In the genomic region with DNA sequence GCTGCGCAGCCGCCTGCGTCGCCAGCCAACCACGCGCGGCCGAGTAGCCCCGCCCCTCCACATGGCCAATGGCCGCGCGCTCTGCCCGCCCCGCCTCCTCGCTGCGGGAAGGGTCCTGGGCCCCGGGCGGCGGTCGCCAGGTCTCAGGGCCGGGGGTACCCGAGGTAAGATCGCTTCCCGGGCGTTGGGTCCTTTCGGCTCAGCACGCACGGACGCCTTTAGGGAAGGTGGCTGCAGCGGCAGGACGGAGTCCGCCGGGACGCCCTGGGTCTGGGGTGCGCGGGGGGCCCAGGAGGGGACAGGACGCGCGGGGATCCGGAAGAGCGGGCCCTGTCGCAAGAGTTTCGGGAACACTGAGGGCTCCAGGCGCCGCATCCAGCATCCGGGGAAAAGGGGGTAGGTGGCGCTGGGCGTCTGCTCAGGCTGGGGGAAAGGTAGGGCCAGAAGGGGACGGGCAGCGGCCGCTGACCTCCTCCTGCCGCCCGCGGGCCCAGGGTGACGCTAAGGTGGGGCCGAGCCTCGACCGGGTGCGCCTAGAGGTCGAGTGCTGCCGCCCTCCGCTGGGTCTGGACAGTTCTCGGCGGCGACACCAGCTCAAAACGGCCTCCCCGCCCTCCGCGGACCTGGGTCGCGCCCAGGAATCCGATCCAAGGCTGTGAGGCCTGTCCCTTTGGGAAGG, we compare ENCODE assay signal across 1 cellular context.
TF ChIP-seq lines count a peak whose summit lies in the region.

Gene MAVS, plus strand, starts transcription at position 95 of the 679 bp plus-strand sequence. CDS start 7,791 bp downstream, outside the sequence.

TF ChIP-seq in HepG2, 621 proteins besides CTCF, POLR2A, EP300 and RAD21 (continued from another document and continues in another):
- TF ChIP-seq CHD4 (IDR thresholded peaks at IDR 0.05; ENCODE audit: borderline replicate concordance, low read length) (no peak), KLF9 (CRISPR knock-in tag; IDR thresholded peaks at IDR 0.05; ENCODE audit: low read depth) (no peak), PREB (CRISPR knock-in tag; IDR thresholded peaks at IDR 0.05) (no peak; the same call in 1 of the 2 replicates), SOX5 (CRISPR knock-in tag; IDR thresholded peaks at IDR 0.05; ENCODE audit: borderline replicate concordance) (0 out of 2 replicates have a peak, but pooled peaks have one; percentile 4), ZNF430 (CRISPR knock-in tag; IDR thresholded peaks at IDR 0.05) (peak; percentile 70; the same call in 1 of the 2 replicates), RARA (CRISPR knock-in tag; IDR thresholded peaks at IDR 0.05) (peak; percentile 39; the same call in 1 of the 2 replicates), POLR2AphosphoS2 (IDR thresholded peaks at IDR 0.05; ENCODE audit: low read depth, low read length) (no peak; the same call in 1 of the 2 replicates), ZNF121 (CRISPR knock-in tag; IDR thresholded peaks at IDR 0.05) (no peak; the same call in 1 of the 2 replicates), ZC3H4 (CRISPR knock-in tag; IDR thresholded peaks at IDR 0.05; ENCODE audit: borderline replicate concordance) (no peak), MED8 (CRISPR knock-in tag; IDR thresholded peaks at IDR 0.05; ENCODE audit: insufficient replicate concordance) (no peak), NFKB2 (CRISPR knock-in tag; IDR thresholded peaks at IDR 0.05; ENCODE audit: borderline replicate concordance) (peak; percentile 95; the same call in 1 of the 2 replicates), CREB1 (IDR thresholded peaks at IDR 0.05) (peak; percentile 31; the same call in 1 of the 2 replicates), CREB1 (CRISPR knock-in tag; IDR thresholded peaks at IDR 0.05) (no peak), NFIB (CRISPR knock-in tag; IDR thresholded peaks at IDR 0.05; ENCODE audit: borderline replicate concordance) (no peak), ISL2 (CRISPR knock-in tag; IDR thresholded peaks at IDR 0.05) (peak; percentile 77), ZNF891 (CRISPR knock-in tag; IDR thresholded peaks at IDR 0.05) (peak; percentile 97), TBX3 (IDR thresholded peaks at IDR 0.05; ENCODE audit: borderline replicate concordance) (0 out of 2 replicates have a peak, but pooled peaks have one; percentile 31), SKI (IDR thresholded peaks at IDR 0.05; ENCODE audit: partially characterized antibody) (no peak), FOXO4 (CRISPR knock-in tag; conservative IDR thresholded peaks at IDR 0.05) (no peak; the same call in 1 of the 2 replicates), HIVEP1 (CRISPR knock-in tag; IDR thresholded peaks at IDR 0.05) (peak; percentile 17; the same call in 1 of the 2 replicates), RFX5 (IDR thresholded peaks at IDR 0.05; ENCODE audit: low read depth, low read length) (peak; percentile 63; the same call in 1 of the 2 replicates), ZNF484 (CRISPR knock-in tag; IDR thresholded peaks at IDR 0.05; ENCODE audit: borderline replicate concordance, low read depth) (no peak), ZBTB2 (CRISPR knock-in tag; IDR thresholded peaks at IDR 0.05; ENCODE audit: low read depth) (peak; percentile 82), RFX1 (IDR thresholded peaks at IDR 0.05) (no peak), MAFK (conservative IDR thresholded peaks at IDR 0.05 in 1 of 2, IDR thresholded peaks at IDR 0.05 in 1 of 2; ENCODE audit: low read length in 2 of 2) (no peak), NR2F2 (IDR thresholded peaks at IDR 0.05; ENCODE audit: borderline replicate concordance, low read depth) (peak; percentile 24; the same call in 1 of the 2 replicates), WIZ (CRISPR knock-in tag; IDR thresholded peaks at IDR 0.05) (peak; percentile 87), GFI1 (CRISPR knock-in tag; IDR thresholded peaks at IDR 0.05; ENCODE audit: borderline replicate concordance) (peak; percentile 18; the same call in 1 of the 2 replicates), ZNF281 (CRISPR knock-in tag; IDR thresholded peaks at IDR 0.05; ENCODE audit: borderline replicate concordance) (peak; percentile 20; the same call in 1 of the 2 replicates), HOXA7 (CRISPR knock-in tag; IDR thresholded peaks at IDR 0.05) (peak; percentile 33; the same call in 1 of the 2 replicates), HDAC1 (CRISPR knock-in tag; IDR thresholded peaks at IDR 0.05) (peak; percentile 93), SRSF4 (IDR thresholded peaks at IDR 0.05; ENCODE audit: low read depth, low read length, poor library complexity, severe bottlenecking) (no peak), NAIF1 (CRISPR knock-in tag; IDR thresholded peaks at IDR 0.05; ENCODE audit: borderline replicate concordance) (no peak; the same call in 1 of the 2 replicates), MLX (CRISPR knock-in tag; IDR thresholded peaks at IDR 0.05) (no peak; the same call in 1 of the 2 replicates), ZNF556 (CRISPR knock-in tag; IDR thresholded peaks at IDR 0.05; ENCODE audit: borderline replicate concordance) (0 out of 2 replicates have a peak, but pooled peaks have one; percentile 25), ZNF580 (CRISPR knock-in tag; IDR thresholded peaks at IDR 0.05; ENCODE audit: borderline replicate concordance, low read depth) (0 out of 2 replicates have a peak, but pooled peaks have one; percentile 24), ZNF441 (CRISPR knock-in tag; IDR thresholded peaks at IDR 0.05; ENCODE audit: borderline replicate concordance) (no peak; the same call in 1 of the 2 replicates), ZNF75D (CRISPR knock-in tag; IDR thresholded peaks at IDR 0.05; ENCODE audit: borderline replicate concordance) (no peak), CBX5 (CRISPR knock-in tag; IDR thresholded peaks at IDR 0.05; ENCODE audit: borderline replicate concordance) (no peak), SATB2 (CRISPR knock-in tag; IDR thresholded peaks at IDR 0.05) (peak; percentile 89), ZNF3 (CRISPR knock-in tag; IDR thresholded peaks at IDR 0.05) (peak; percentile 73; the same call in 1 of the 2 replicates), PHF20 (CRISPR knock-in tag; IDR thresholded peaks at IDR 0.05) (peak; percentile 79), MATR3 (CRISPR knock-in tag; IDR thresholded peaks at IDR 0.05) (no peak), ZNF264 (CRISPR knock-in tag; IDR thresholded peaks at IDR 0.05) (peak; percentile 49; the same call in 1 of the 2 replicates)
- TF ChIP-seq, protein P1, sequence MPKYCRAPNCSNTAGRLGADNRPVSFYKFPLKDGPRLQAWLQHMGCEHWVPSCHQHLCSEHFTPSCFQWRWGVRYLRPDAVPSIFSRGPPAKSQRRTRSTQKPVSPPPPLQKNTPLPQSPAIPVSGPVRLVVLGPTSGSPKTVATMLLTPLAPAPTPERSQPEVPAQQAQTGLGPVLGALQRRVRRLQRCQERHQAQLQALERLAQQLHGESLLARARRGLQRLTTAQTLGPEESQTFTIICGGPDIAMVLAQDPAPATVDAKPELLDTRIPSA (CRISPR knock-in tag; IDR thresholded peaks at IDR 0.05; ENCODE audit: borderline replicate concordance): no peak
- TF ChIP-seq, protein P2, sequence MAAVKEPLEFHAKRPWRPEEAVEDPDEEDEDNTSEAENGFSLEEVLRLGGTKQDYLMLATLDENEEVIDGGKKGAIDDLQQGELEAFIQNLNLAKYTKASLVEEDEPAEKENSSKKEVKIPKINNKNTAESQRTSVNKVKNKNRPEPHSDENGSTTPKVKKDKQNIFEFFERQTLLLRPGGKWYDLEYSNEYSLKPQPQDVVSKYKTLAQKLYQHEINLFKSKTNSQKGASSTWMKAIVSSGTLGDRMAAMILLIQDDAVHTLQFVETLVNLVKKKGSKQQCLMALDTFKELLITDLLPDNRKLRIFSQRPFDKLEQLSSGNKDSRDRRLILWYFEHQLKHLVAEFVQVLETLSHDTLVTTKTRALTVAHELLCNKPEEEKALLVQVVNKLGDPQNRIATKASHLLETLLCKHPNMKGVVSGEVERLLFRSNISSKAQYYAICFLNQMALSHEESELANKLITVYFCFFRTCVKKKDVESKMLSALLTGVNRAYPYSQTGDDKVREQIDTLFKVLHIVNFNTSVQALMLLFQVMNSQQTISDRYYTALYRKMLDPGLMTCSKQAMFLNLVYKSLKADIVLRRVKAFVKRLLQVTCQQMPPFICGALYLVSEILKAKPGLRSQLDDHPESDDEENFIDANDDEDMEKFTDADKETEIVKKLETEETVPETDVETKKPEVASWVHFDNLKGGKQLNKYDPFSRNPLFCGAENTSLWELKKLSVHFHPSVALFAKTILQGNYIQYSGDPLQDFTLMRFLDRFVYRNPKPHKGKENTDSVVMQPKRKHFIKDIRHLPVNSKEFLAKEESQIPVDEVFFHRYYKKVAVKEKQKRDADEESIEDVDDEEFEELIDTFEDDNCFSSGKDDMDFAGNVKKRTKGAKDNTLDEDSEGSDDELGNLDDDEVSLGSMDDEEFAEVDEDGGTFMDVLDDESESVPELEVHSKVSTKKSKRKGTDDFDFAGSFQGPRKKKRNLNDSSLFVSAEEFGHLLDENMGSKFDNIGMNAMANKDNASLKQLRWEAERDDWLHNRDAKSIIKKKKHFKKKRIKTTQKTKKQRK (IDR thresholded peaks at IDR 0.05; ENCODE audit: low read length): no peak
- TF ChIP-seq, protein P3, sequence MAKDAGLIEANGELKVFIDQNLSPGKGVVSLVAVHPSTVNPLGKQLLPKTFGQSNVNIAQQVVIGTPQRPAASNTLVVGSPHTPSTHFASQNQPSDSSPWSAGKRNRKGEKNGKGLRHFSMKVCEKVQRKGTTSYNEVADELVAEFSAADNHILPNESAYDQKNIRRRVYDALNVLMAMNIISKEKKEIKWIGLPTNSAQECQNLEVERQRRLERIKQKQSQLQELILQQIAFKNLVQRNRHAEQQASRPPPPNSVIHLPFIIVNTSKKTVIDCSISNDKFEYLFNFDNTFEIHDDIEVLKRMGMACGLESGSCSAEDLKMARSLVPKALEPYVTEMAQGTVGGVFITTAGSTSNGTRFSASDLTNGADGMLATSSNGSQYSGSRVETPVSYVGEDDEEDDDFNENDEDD (CRISPR knock-in tag; IDR thresholded peaks at IDR 0.05; ENCODE audit: borderline replicate concordance): peak; percentile 58; the same call in 1 of the 2 replicates
